1 cellular context compared by ENCODE assay signal in the genomic region with DNA sequence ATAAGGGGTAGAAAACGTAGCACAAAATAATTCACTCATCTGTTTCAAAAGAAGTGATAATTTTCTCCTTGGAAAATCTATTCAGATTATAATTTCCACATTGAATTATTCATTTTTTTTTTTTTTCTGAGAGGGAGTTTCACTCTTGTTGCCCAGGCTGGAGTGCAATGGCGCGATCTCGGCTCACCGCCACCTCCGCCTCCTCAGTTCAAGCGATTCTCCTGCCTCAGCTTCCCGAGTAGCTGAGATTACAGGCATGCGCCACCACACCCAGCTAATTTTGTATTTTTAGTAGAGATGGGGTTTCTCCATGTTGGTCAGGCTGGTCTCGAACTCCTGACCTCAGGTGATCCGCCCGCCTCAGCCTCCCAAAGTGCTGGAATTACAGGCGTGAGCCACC.
TF ChIP-seq lines count a peak whose summit lies in the region.

No MANE protein-coding gene starts in this region.

TF ChIP-seq in HepG2, 621 proteins besides CTCF, POLR2A, EP300 and RAD21:
- TF ChIP-seq ZBTB33 (CRISPR knock-in tag; IDR thresholded peaks at IDR 0.05) (peak; percentile 52; the same call in 1 of the 2 replicates), ZBTB38 (CRISPR knock-in tag; IDR thresholded peaks at IDR 0.05) (peak; percentile 59; the same call in 1 of the 2 replicates)
